In the genomic region with DNA sequence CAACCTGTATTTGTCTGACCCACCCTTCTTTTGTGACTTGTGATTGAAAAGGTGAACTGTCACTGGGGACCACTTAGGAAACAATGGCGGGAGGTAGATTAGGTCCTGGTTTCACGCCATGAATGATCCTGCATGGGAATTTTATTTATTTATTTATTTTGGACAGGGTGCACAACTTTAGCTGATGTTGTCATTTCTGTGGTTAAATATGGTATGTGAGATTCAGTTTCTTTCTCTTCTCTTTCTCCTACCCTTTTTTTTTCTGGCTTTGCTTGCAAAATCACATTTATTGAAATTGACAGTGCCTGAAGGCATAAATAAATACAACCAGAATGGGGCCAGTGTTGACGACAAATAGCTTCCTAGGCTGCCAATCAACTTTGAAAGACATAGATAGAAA, we compare ENCODE assay signal across 20 cellular contexts. TPM values are rescaled to one million over a fixed set of nuclear protein-coding genes. Genes with fewer than 3 reads are reported as not detected.
DNase-seq lines count a peak whose midpoint lies in the region; ATAC-seq and TF ChIP-seq lines count a peak whose summit lies in the region.
"Had no signal": no experiment of that assay in that cellular context is flagged by ENCODE, and none has a peak within 500 bp of the region (broad histone marks: within the 10 kb centered on the region; RNA-seq: fewer than 3 reads in every experiment).

No MANE protein-coding gene starts in this region.

- TF ChIP-seq CTCF in AG09319 (IDR thresholded peaks at IDR 0.05; ENCODE audit: low read depth, low read length): no peak

- peaks cover 8% of the 10 kb centered on the region for H3K27me3 ChIP-seq in GM23248 (replicated peaks; ENCODE audit: insufficient read depth)
- H3K27me3 ChIP-seq in mesenchymal stem cell (ENCODE audit: control insufficient read depth in 1 of 2, insufficient read depth in 1 of 2, low read length in 2 of 2): peaks cover 21 to 38% of the 10 kb centered on the region in 2 experiments
- H3K27me3 ChIP-seq: BLaER1 treated with 17β-estradiol and CSF1 and Interleukin-3, amounts not matched to agents 10 nM and 100 nM had no signal

- H3K23ac ChIP-seq in mesenchymal stem cell (ENCODE audit: low read length in 2 of 2): no peak overlapping the region

- no peak overlapping the region for H2BK120ac ChIP-seq in mesenchymal stem cell (ENCODE audit: low read depth, low read length)

- H3K36me3 ChIP-seq in GM23248 (ENCODE audit: low read depth) (no peaks in the 10 kb centered on the region), mesenchymal stem cell (ENCODE audit: control insufficient read depth in 1 of 2, insufficient read depth in 2 of 2, low read depth in 1 of 2, low read length in 2 of 2) (no peaks in the 10 kb centered on the region)
- H3K36me3 ChIP-seq: BLaER1 treated with 17β-estradiol and CSF1 and Interleukin-3, amounts not matched to agents 10 nM and 100 nM had no signal

- H4K91ac ChIP-seq in mesenchymal stem cell (ENCODE audit: low read length): no peak overlapping the region

- H2AK5ac ChIP-seq in mesenchymal stem cell (ENCODE audit: low read length, severe bottlenecking): no peak overlapping the region

- H3K4me2 ChIP-seq in GM23248 (ENCODE audit: unreplicated experiment) (no peak overlapping the region), mesenchymal stem cell (ENCODE audit: low read length, poor library complexity, severe bottlenecking) (no peak overlapping the region)
- H3K4me2 ChIP-seq: BLaER1 treated with 17β-estradiol and CSF1 and Interleukin-3, amounts not matched to agents 10 nM and 100 nM had no signal

- 61% methylated on average over 3 of the region's 3 CpGs for WGBS in GM23248 (ENCODE audit: low coverage in 1 of 2, low lambda C conversion rate in 2 of 2, missing lambda C conversion rate in 2 of 2), 2 experiments
- WGBS in mesenchymal stem cell: 98% methylated on average over 3 of the region's 3 CpGs

- H2BK12ac ChIP-seq in mesenchymal stem cell (ENCODE audit: low read length in 2 of 2): no peak overlapping the region

- H2BK5ac ChIP-seq in mesenchymal stem cell (ENCODE audit: low read depth, low read length, poor library complexity, severe bottlenecking): no peak overlapping the region

- H2BK15ac ChIP-seq in mesenchymal stem cell (ENCODE audit: low read depth, poor library complexity, severe bottlenecking): no peak overlapping the region

- H3F3A ChIP-seq in GM23248 (ENCODE audit: insufficient read depth): no peaks in the 10 kb centered on the region

- H2AFZ ChIP-seq in GM23248: no peak overlapping the region
- H2AFZ ChIP-seq in mesenchymal stem cell (ENCODE audit: low read depth, low read length): no peak overlapping the region

- ATAC-seq in GM19328 (IDR thresholded peaks at IDR 0.05; ENCODE audit: unreplicated experiment) (no peak), GM21528 (IDR thresholded peaks at IDR 0.05; ENCODE audit: low FRiP score, unreplicated experiment) (no peak), HG03159 (IDR thresholded peaks at IDR 0.05; ENCODE audit: unreplicated experiment) (no peak)

- no peaks in the 10 kb centered on the region for H3K79me1 ChIP-seq in mesenchymal stem cell (replicated peaks; ENCODE audit: low read length, poor library complexity, severe bottlenecking)

- H4K20me1 ChIP-seq in GM23248 (ENCODE audit: insufficient read depth): no peaks in the 10 kb centered on the region
- H4K20me1 ChIP-seq: BLaER1 treated with 17β-estradiol and CSF1 and Interleukin-3, amounts not matched to agents 10 nM and 100 nM had no signal

- H4K8ac ChIP-seq in mesenchymal stem cell (ENCODE audit: low read length): no peak overlapping the region

- no peak overlapping the region for H3K4me3 ChIP-seq in GM23248
- no peak overlapping the region for H3K4me3 ChIP-seq in mesenchymal stem cell (ENCODE audit: insufficient read depth in 1 of 2, low read depth in 1 of 2, low read length in 2 of 2)
- H3K4me3 ChIP-seq: BLaER1 treated with 17β-estradiol and CSF1 and Interleukin-3, amounts not matched to agents 10 nM and 100 nM had no signal

- no peaks in the 10 kb centered on the region for H3K4me1 ChIP-seq in GM23248 (ENCODE audit: insufficient read depth)
- H3K4me1 ChIP-seq in mesenchymal stem cell (ENCODE audit: control insufficient read depth, insufficient read depth, low read depth, low read length): peaks cover 2% of the 10 kb centered on the region

- H3K79me2 ChIP-seq in GM23248 (ENCODE audit: insufficient read depth): no peaks in the 10 kb centered on the region

- no peak overlapping the region for H3K4ac ChIP-seq in mesenchymal stem cell (ENCODE audit: low read depth in 1 of 2, low read length in 2 of 2)

- H3K14ac ChIP-seq in mesenchymal stem cell (ENCODE audit: low read length in 2 of 2): no peak overlapping the region

- H3K9me3 ChIP-seq in GM23248 (ENCODE audit: low read depth): no peaks in the 10 kb centered on the region
- H3K9me3 ChIP-seq in mesenchymal stem cell (ENCODE audit: control insufficient read depth, low read length): peaks cover 4% of the 10 kb centered on the region

- H3K27ac ChIP-seq in GM23248 (no peak overlapping the region), mesenchymal stem cell (ENCODE audit: low read length, poor library complexity, severe bottlenecking) (no peak overlapping the region)
- H3K27ac ChIP-seq: BLaER1 treated with 17β-estradiol and CSF1 and Interleukin-3, amounts not matched to agents 10 nM and 100 nM had no signal

- in situ Hi-C loops in GM23248 (cut with MboI): no loop called here

- DNase-seq in AG09319 (ENCODE audit: extremely low read depth, low read depth) (peak; percentile 24), GM23248 (peak; percentile 33), dedifferentiated amniotic fluid mesenchymal stem cell (ENCODE audit: extremely low spot score) (peak; percentile 82), foreskin melanocyte (peak; percentile 3), mesenchymal stem cell (no peak)
- DNase-seq: 8988T, DMS79 treated with DMSO at 0.1 percent for 48 hours, GF-D8, H7, Karpas-422, NCI-H1105, NCI-H1694, NCI-H226, NCI-H526 treated with DMSO at 0.1 percent for 48 hours, Right ventricle myocardium superior had no signal

- no peak overlapping the region for H3K9ac ChIP-seq in GM23248
- H3K9ac ChIP-seq in mesenchymal stem cell (ENCODE audit: low read length): no peak overlapping the region
- H3K9ac ChIP-seq: BLaER1 treated with 17β-estradiol and CSF1 and Interleukin-3, amounts not matched to agents 10 nM and 100 nM had no signal

- H3K18ac ChIP-seq in mesenchymal stem cell (ENCODE audit: low read depth in 1 of 2, low read length in 2 of 2): no peak overlapping the region

- H3K9me2 ChIP-seq in GM23248 (ENCODE audit: insufficient read depth): no peaks in the 10 kb centered on the region

RNA-seq across cellular contexts. Expression of gene HTR3E, which starts 18.0 kb away (rescaled TPM):
- not detected in 2 replicates for total RNA-seq in GM23248 (2014; rRNA removed; shearing (Covaris generic))
- not detected in 2 replicates for polyA plus RNA-seq in GM23248 (2016; fragmentation: Nextera tagmentation; extraction: Ambion mirVana)
- not detected for polyA plus RNA-seq in mesenchymal stem cell (2013, experiment 1 of 2)
- polyA plus RNA-seq in mesenchymal stem cell (2013, experiment 2 of 2): not detected
- total RNA-seq: H7, HT-29, Right ventricle myocardium superior had no signal

RNA-seq across cellular contexts. Expression of gene HTR3C, which starts 26.0 kb away (rescaled TPM):
- not detected in 2 replicates for total RNA-seq in GM23248 (2014; rRNA removed; shearing (Covaris generic))
- not detected in 2 replicates for polyA plus RNA-seq in GM23248 (2016; fragmentation: Nextera tagmentation; extraction: Ambion mirVana)
- polyA plus RNA-seq in mesenchymal stem cell (2013, experiment 1 of 2): not detected
- polyA plus RNA-seq in mesenchymal stem cell (2013, experiment 2 of 2): not detected
- total RNA-seq: H7, HT-29, Right ventricle myocardium superior had no signal

RNA-seq across cellular contexts. Expression of gene HTR3D, which starts 47.3 kb away (rescaled TPM):
- total RNA-seq in GM23248 (2014; rRNA removed; shearing (Covaris generic)): not detected in 2 replicates
- polyA plus RNA-seq in GM23248 (2016; fragmentation: Nextera tagmentation; extraction: Ambion mirVana): not detected in 2 replicates
- polyA plus RNA-seq in mesenchymal stem cell (2013, experiment 1 of 2): not detected
- not detected for polyA plus RNA-seq in mesenchymal stem cell (2013, experiment 2 of 2)
- total RNA-seq: H7, HT-29, Right ventricle myocardium superior had no signal

RNA-seq across cellular contexts. Expression of gene EIF2B5, which starts 56.3 kb away (rescaled TPM):
- 27.8 and 55.5 TPM in 2 replicates for total RNA-seq in GM23248 (2014; rRNA removed; shearing (Covaris generic))
- polyA plus RNA-seq in GM23248 (2016; fragmentation: Nextera tagmentation; extraction: Ambion mirVana): 28.3 and 31.2 TPM in 2 replicates
- polyA plus RNA-seq in mesenchymal stem cell (2013, experiment 1 of 2): 22.7 TPM
- polyA plus RNA-seq in mesenchymal stem cell (2013, experiment 2 of 2): 22.7 TPM
